ENCODE assay signal across 9 cellular contexts in genomic region chr12:57090456-57090855, GRCh38. TPM values are rescaled to one million over a fixed set of nuclear protein-coding genes. Genes with fewer than 3 reads are reported as not detected.
A peak's percentile ranks its signal among the peaks of the same experiment; 100 is the strongest.
DNase-seq lines count a peak whose midpoint lies in the region; ATAC-seq, FAIRE-seq and TF ChIP-seq lines count a peak whose summit lies in the region.
"Had no signal": no experiment of that assay in that cellular context is flagged by ENCODE, and none has a peak within 500 bp of the region (broad histone marks: within the 10 kb centered on the region; RNA-seq: fewer than 3 reads in every experiment).

No MANE protein-coding gene starts in this region.

- H3K4me3 Mint-ChIP-seq in activated CD4-positive, alpha-beta memory T cell treated with anti-CD3 and anti-CD28 coated beads, Interleukin-2, amount 10 ng/mL, durations not matched to agents 7 days and 5 days = peak overlapping the region; percentile 31

- POLR2A ChIA-PET in activated CD4-positive, alpha-beta memory T cell treated with anti-CD3 and anti-CD28 coated beads, Interleukin-2, amount 10 ng/mL, durations not matched to agents 7 days and 5 days (lab: Charles Lee) = interaction anchor here (0.7 to 14.8 kb wide), 5 partner anchors 9 to 365 kb away, joined by 3 to 247 read pairs (median 33); partner anchors contain the start of genes NEMP1 and STAT6

- ATAC-seq in HG03135 (IDR thresholded peaks at IDR 0.05; ENCODE audit: unreplicated experiment) (no peak), GM19452 (IDR thresholded peaks at IDR 0.05; ENCODE audit: unreplicated experiment) (no peak)

- in situ Hi-C loops in GM13977 (cut with MboI; ENCODE audit: low pct_unique_long_range_greater_than_20kb, low sequenced_read_pairs, unreplicated experiment) = no loop called here

- TF ChIP-seq CTCF in GM13977 (IDR thresholded peaks at IDR 0.05; ENCODE audit: extremely low read depth, insufficient read depth, missing control alignments) = no peak

- H3K27ac Mint-ChIP-seq in activated CD4-positive, alpha-beta memory T cell treated with anti-CD3 and anti-CD28 coated beads, Interleukin-2, amount 10 ng/mL, durations not matched to agents 7 days and 5 days = no peak overlapping the region

- peaks cover 18% of the 10 kb centered on the region for H3K36me3 Mint-ChIP-seq in activated CD4-positive, alpha-beta memory T cell treated with anti-CD3 and anti-CD28 coated beads, Interleukin-2, amount 10 ng/mL, durations not matched to agents 7 days and 5 days (ENCODE audit: low read depth)

- no peaks in the 10 kb centered on the region for H3K27me3 Mint-ChIP-seq in activated CD4-positive, alpha-beta memory T cell treated with anti-CD3 and anti-CD28 coated beads, Interleukin-2, amount 10 ng/mL, durations not matched to agents 7 days and 5 days

- peaks cover 50% of the 10 kb centered on the region for H3K36me3 ChIP-seq in skeletal muscle satellite cell (ENCODE audit: insufficient read depth, low read length)

- CTCF ChIA-PET in activated CD4-positive, alpha-beta memory T cell treated with anti-CD3 and anti-CD28 coated beads, Interleukin-2, amount 10 ng/mL, durations not matched to agents 7 days and 5 days (lab: Charles Lee) = interaction anchor here (0.9 to 8.7 kb wide), 5 partner anchors 11 to 153 kb away, joined by 3 to 91 read pairs (median 8); partner anchors contain the start of genes NEMP1 and STAT6

- H3K9ac ChIP-seq in skeletal muscle satellite cell (ENCODE audit: low read depth, low read length) = peak overlapping the region; percentile 92

- peaks cover 63% of the 10 kb centered on the region for H3K4me1 Mint-ChIP-seq in activated CD4-positive, alpha-beta memory T cell treated with anti-CD3 and anti-CD28 coated beads, Interleukin-2, amount 10 ng/mL, durations not matched to agents 7 days and 5 days

- FAIRE-seq in frontal cortex (lab: Jason Lieb, UNC) = no peak

- DNase-seq in GM13977 (ENCODE audit: low spot score) = peak; percentile 20
- DNase-seq in activated CD4-positive, alpha-beta memory T cell treated with anti-CD3 and anti-CD28 coated beads, Interleukin-2, amount 10 ng/mL, durations not matched to agents 7 days and 5 days = no peak
- peak; percentile 6 to 10 for DNase-seq in frontal cortex (ENCODE audit: low spot score in 2 of 2)
- DNase-seq in NOMO-1 (lab: John Stamatoyannopoulos, UW; ENCODE audit: unreplicated experiment in 2 of 2) = no peak
- DNase-seq in NCI-H128 (lab: John Stamatoyannopoulos, UW; ENCODE audit: unreplicated experiment) = no peak

- no peaks in the 10 kb centered on the region for H3K9me3 ChIP-seq in skeletal muscle satellite cell (replicated peaks; ENCODE audit: low read length)

- H3K9me3 Mint-ChIP-seq in activated CD4-positive, alpha-beta memory T cell treated with anti-CD3 and anti-CD28 coated beads, Interleukin-2, amount 10 ng/mL, durations not matched to agents 7 days and 5 days = no peaks in the 10 kb centered on the region

- peaks cover 65% of the 10 kb centered on the region for H3K4me1 ChIP-seq in skeletal muscle satellite cell (ENCODE audit: control insufficient read depth, insufficient read depth, low read length)

- H3K4me2 ChIP-seq in skeletal muscle satellite cell (ENCODE audit: low read length) = peak overlapping the region; percentile 100

- H3K27me3 ChIP-seq in skeletal muscle satellite cell (ENCODE audit: control insufficient read depth, insufficient read depth, low read length) = no peaks in the 10 kb centered on the region

- H3K4me3 ChIP-seq in skeletal muscle satellite cell (ENCODE audit: low read length) = peak overlapping the region; percentile 98

RNA-seq across cellular contexts. Expression of gene NAB2, which starts 1.5 kb away (rescaled TPM):
- total RNA-seq in activated CD4-positive, alpha-beta memory T cell treated with anti-CD3 and anti-CD28 coated beads, Interleukin-2, amount 10 ng/mL, durations not matched to agents 7 days and 5 days = 1 to 10 TPM; 8.7 to 9.6 TPM
- 30.2 TPM for total RNA-seq in frontal cortex
- total RNA-seq in skeletal muscle satellite cell (2012; rRNA removed) = 41.9 and 50.2 TPM in 2 replicates

RNA-seq across cellular contexts. Expression of gene NEMP1, which starts 11.9 kb away (rescaled TPM):
- total RNA-seq in activated CD4-positive, alpha-beta memory T cell treated with anti-CD3 and anti-CD28 coated beads, Interleukin-2, amount 10 ng/mL, durations not matched to agents 7 days and 5 days = 10 to 100 TPM; 51.7 to 59.2 TPM
- 5.3 TPM for total RNA-seq in frontal cortex
- total RNA-seq in skeletal muscle satellite cell (2012; rRNA removed) = 9.4 and 9.8 TPM in 2 replicates

RNA-seq across cellular contexts. Expression of gene STAT6, which starts 20.7 kb away (rescaled TPM):
- 100 to 1,000 TPM; 127 to 128 TPM for total RNA-seq in activated CD4-positive, alpha-beta memory T cell treated with anti-CD3 and anti-CD28 coated beads, Interleukin-2, amount 10 ng/mL, durations not matched to agents 7 days and 5 days
- 2.4 TPM for total RNA-seq in frontal cortex
- 91.5 and 92.8 TPM in 2 replicates for total RNA-seq in skeletal muscle satellite cell (2012; rRNA removed)

RNA-seq across cellular contexts. Expression of gene LRP1, which starts 37.8 kb away (rescaled TPM):
- total RNA-seq in activated CD4-positive, alpha-beta memory T cell treated with anti-CD3 and anti-CD28 coated beads, Interleukin-2, amount 10 ng/mL, durations not matched to agents 7 days and 5 days = under 1 TPM; 0.60 to 0.86 TPM
- total RNA-seq in frontal cortex = 63.2 TPM
- total RNA-seq in skeletal muscle satellite cell (2012; rRNA removed) = 237 and 303 TPM in 2 replicates

RNA-seq across cellular contexts. Expression of gene MYO1A, which starts 40.5 kb away (rescaled TPM):
- under 1 TPM; 0.28 to 0.65 TPM for total RNA-seq in activated CD4-positive, alpha-beta memory T cell treated with anti-CD3 and anti-CD28 coated beads, Interleukin-2, amount 10 ng/mL, durations not matched to agents 7 days and 5 days
- total RNA-seq in frontal cortex = not detected
- under 0.01 TPM in 1 of 2 replicates, not detected in the other for total RNA-seq in skeletal muscle satellite cell (2012; rRNA removed)
- total RNA-seq: NCI-H460 had no signal

Comparison
In these comparisons a context has a peak if more than half of its experiments do, and no peak if none do; other contexts are left out.
1. DNase-seq: peak in GM13977 (single experiment) and frontal cortex (2 of 2); none in activated CD4-positive, alpha-beta memory T cell treated with anti-CD3 and anti-CD28 coated beads, Interleukin-2, amount 10 ng/mL, durations not matched to agents 7 days and 5 days (single experiment), NOMO-1 (0 of 2) and NCI-H128 (single experiment).
2. RNA of gene STAT6, which starts 20.7 kb away (total RNA-seq): 127 to 128 TPM in activated CD4-positive, alpha-beta memory T cell treated with anti-CD3 and anti-CD28 coated beads, Interleukin-2, amount 10 ng/mL, durations not matched to agents 7 days and 5 days; 2.4 TPM in frontal cortex (single experiment); every median in the first group is over 10 times any median in the second.